In the genomic region with DNA sequence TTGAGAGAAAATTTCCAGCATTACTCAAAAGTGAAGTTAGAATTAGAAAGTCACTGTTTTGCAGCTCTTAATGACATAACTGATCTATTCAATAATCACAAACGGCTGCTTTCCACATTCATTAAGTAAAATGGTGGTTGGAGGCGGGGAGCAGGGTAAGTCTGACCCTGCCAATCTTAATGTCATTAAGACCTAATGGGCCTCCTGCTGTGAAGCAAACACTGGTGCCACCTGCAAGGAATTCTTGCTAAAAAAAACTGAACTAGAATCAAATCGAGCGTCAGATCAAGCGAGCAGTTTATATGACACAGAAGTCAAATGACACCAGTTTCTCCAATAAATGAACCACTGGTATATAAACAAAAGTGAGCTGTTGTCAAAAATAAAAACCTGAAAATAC, we compare ENCODE assay signal across 23 cellular contexts.
"Had no signal": no experiment of that assay in that cellular context is flagged by ENCODE, and none has a peak within 500 bp of the region (broad histone marks: within the 10 kb centered on the region; RNA-seq: fewer than 3 reads in every experiment).

No MANE protein-coding gene starts in this region.

- H3K36me3 ChIP-seq: esophagus squamous epithelium, lower lobe of right lung, neutrophil, pancreas, prostate gland, right atrium auricular region, tibial artery had no signal

- H3K27ac ChIP-seq: coronary artery, esophagus squamous epithelium, lower lobe of right lung, neutrophil, pancreas, prostate gland, right atrium auricular region, testis, tibial artery had no signal

- H3K9me3 ChIP-seq: esophagus squamous epithelium, lower lobe of right lung, neutrophil, pancreas, prostate gland, right atrium auricular region, testis, tibial artery had no signal

- H3K4me3 Mint-ChIP-seq: natural killer cell; stimulated activated effector memory CD8-positive, alpha-beta T cell treated with anti-CD3 and anti-CD28 coated beads, Interleukin-12 subunit alpha, Interleukin-12 subunit beta, amount 100 ng/mL, for 72 hours; type B pancreatic cell had no signal

- H3K27ac Mint-ChIP-seq: natural killer cell; stimulated activated effector memory CD8-positive, alpha-beta T cell treated with anti-CD3 and anti-CD28 coated beads, Interleukin-12 subunit alpha, Interleukin-12 subunit beta, amount 100 ng/mL, for 72 hours; type B pancreatic cell had no signal

- ATAC-seq: left ventricle myocardium superior; lower lobe of right lung; natural killer cell; pancreas; sciatic nerve; stimulated activated effector memory CD8-positive, alpha-beta T cell treated with anti-CD3 and anti-CD28 coated beads, Interleukin-12 subunit alpha, Interleukin-12 subunit beta, amount 100 ng/mL, for 72 hours; stimulated activated naive CD8-positive, alpha-beta T cell treated with anti-CD3 and anti-CD28 coated beads, Interleukin-15, Interleukin-2, amounts not matched to agents 100 U/mL and 50 U/mL, for 24 hours had no signal

- DNase-seq: dermis blood vessel endothelial cell; effector memory CD4-positive, alpha-beta T cell; erythroblast; esophagus squamous epithelium; foreskin melanocyte; hypothalamus; left ventricle myocardium superior; lower lobe of right lung; natural killer cell; pancreas; stimulated activated CD4-positive, alpha-beta T cell treated with anti-CD3 and anti-CD28 coated beads, Interleukin-2, amount 100 ng/mL, for 24 hours; stimulated activated CD4-positive, alpha-beta T cell treated with anti-CD3 and anti-CD28 coated beads, Interleukin-4, amount 100 ng/mL, for 24 hours; stimulated activated naive CD8-positive, alpha-beta T cell treated with anti-CD3 and anti-CD28 coated beads, Interleukin-15, Interleukin-2, amounts not matched to agents 100 U/mL and 50 U/mL, for 24 hours; substantia nigra; testis; tibial artery had no signal

- H3K4me1 ChIP-seq: lower lobe of right lung, pancreas, prostate gland, right atrium auricular region, testis, tibial artery had no signal

- H3K36me3 Mint-ChIP-seq: natural killer cell; stimulated activated effector memory CD8-positive, alpha-beta T cell treated with anti-CD3 and anti-CD28 coated beads, Interleukin-12 subunit alpha, Interleukin-12 subunit beta, amount 100 ng/mL, for 72 hours; type B pancreatic cell had no signal

- H3K27me3 ChIP-seq: right atrium auricular region, testis had no signal

- H3K4me3 ChIP-seq: coronary artery, esophagus squamous epithelium, lower lobe of right lung, pancreas, prostate gland, right atrium auricular region, testis, tibial artery had no signal
